ENCODE assay signal across 9 cellular contexts in genomic region chr10:87761892-87762291, GRCh38. TPM values are rescaled to one million over a fixed set of nuclear protein-coding genes. Genes with fewer than 3 reads are reported as not detected.
DNase-seq lines count a peak whose midpoint lies in the region; ATAC-seq and TF ChIP-seq lines count a peak whose summit lies in the region.
"Had no signal": no experiment of that assay in that cellular context is flagged by ENCODE, and none has a peak within 500 bp of the region (broad histone marks: within the 10 kb centered on the region; RNA-seq: fewer than 3 reads in every experiment).

No MANE protein-coding gene starts in this region.

- H3K27ac ChIP-seq in testis: peak overlapping the region in 1 of 2 donors; percentile 44
- H3K27ac ChIP-seq: PC-9 had no signal

- no peak for TF ChIP-seq POLR2A in testis (IDR thresholded peaks at IDR 0.05)

- no peaks in the 10 kb centered on the region for H3K36me3 ChIP-seq in testis (ENCODE audit: low read depth, missing control alignments)

- no peaks in the 10 kb centered on the region for H3K27me3 ChIP-seq in testis

- H3K36me3 Mint-ChIP-seq in natural killer cell treated with Interleukin-12 subunit alpha and Interleukin-12 subunit beta and Interleukin-15 and Interleukin-18, amount 100 ng/mL, for 72 hours: peaks cover 18% of the 10 kb centered on the region

- ATAC-seq in GM18907 (IDR thresholded peaks at IDR 0.05; ENCODE audit: unreplicated experiment) (peak; percentile 77), HG03159 (IDR thresholded peaks at IDR 0.05; ENCODE audit: unreplicated experiment) (peak; percentile 70)
- ATAC-seq in natural killer cell treated with Interleukin-12 subunit alpha and Interleukin-12 subunit beta and Interleukin-15 and Interleukin-18, amount 100 ng/mL, for 72 hours: peak; percentile 98 to 99

- peak overlapping the region; percentile 74 to 93 for H3K27ac Mint-ChIP-seq in natural killer cell treated with Interleukin-12 subunit alpha and Interleukin-12 subunit beta and Interleukin-15 and Interleukin-18, amount 100 ng/mL, for 72 hours

- H3K9me3 ChIP-seq in testis: no peaks in the 10 kb centered on the region

- H3K4me1 Mint-ChIP-seq in natural killer cell treated with Interleukin-12 subunit alpha and Interleukin-12 subunit beta and Interleukin-15 and Interleukin-18, amount 100 ng/mL, for 72 hours (ENCODE audit: low read depth in 2 of 2): peaks cover 20 to 33% of the 10 kb centered on the region in 2 donors

- WGBS in testis, 2 donors: 72 to 80% methylated on average over 2 of the region's 2 CpGs

- H3K4me3 Mint-ChIP-seq in natural killer cell treated with Interleukin-12 subunit alpha and Interleukin-12 subunit beta and Interleukin-15 and Interleukin-18, amount 100 ng/mL, for 72 hours: peak overlapping the region; percentile 40

- H3K4me3 ChIP-seq in testis: no peak overlapping the region
- H3K4me3 ChIP-seq: PC-9 had no signal

- no peaks in the 10 kb centered on the region for H3K4me1 ChIP-seq in testis

- H3K27me3 Mint-ChIP-seq in natural killer cell treated with Interleukin-12 subunit alpha and Interleukin-12 subunit beta and Interleukin-15 and Interleukin-18, amount 100 ng/mL, for 72 hours: no peaks in the 10 kb centered on the region

- peak; percentile 13 for DNase-seq in activated CD8-positive, alpha-beta memory T cell treated with anti-CD3 and anti-CD28 coated beads, Interleukin-2, amount 50 U/mL, for 24 hours (ENCODE audit: extremely low read depth)
- DNase-seq in natural killer cell treated with Interleukin-12 subunit alpha and Interleukin-12 subunit beta and Interleukin-15 and Interleukin-18, amount 100 ng/mL, for 72 hours (ENCODE audit: low spot score): peak; percentile 67
- DNase-seq in NCI-H526 treated with DMSO at 0.1 percent for 48 hours (lab: John Stamatoyannopoulos, UW) (no peak), medulla oblongata (ENCODE audit: extremely low spot score) (no peak), testis (no peak), iPS-NIHi11 (ENCODE audit: low spot score) (no peak)

- no peak for TF ChIP-seq CTCF in testis (IDR thresholded peaks at IDR 0.05)

- intact Hi-C loops in testis (cut with DNase I; ENCODE audit: low total_unique reads): no loop called here

- H3K9me3 Mint-ChIP-seq in natural killer cell treated with Interleukin-12 subunit alpha and Interleukin-12 subunit beta and Interleukin-15 and Interleukin-18, amount 100 ng/mL, for 72 hours: no peaks in the 10 kb centered on the region

RNA-seq across cellular contexts. Expression of gene ATAD1, which starts 56.1 kb away (rescaled TPM):
- 10 to 100 TPM; 48.3 to 65.2 TPM for total RNA-seq in natural killer cell treated with Interleukin-12 subunit alpha and Interleukin-12 subunit beta and Interleukin-15 and Interleukin-18, amount 100 ng/mL, for 72 hours
- total RNA-seq in testis: 100 to 1,000 TPM in 1 of 2 donors, 10 to 100 TPM in 1; 68.5 to 107 TPM
- 162 TPM for polyA plus RNA-seq in testis (ENCODE audit: insufficient read depth, low read depth, low replicate concordance)

Comparison
In these comparisons a context has a peak if more than half of its experiments do, and no peak if none do; other contexts are left out.
1. DNase-seq: peak in activated CD8-positive, alpha-beta memory T cell treated with anti-CD3 and anti-CD28 coated beads, Interleukin-2, amount 50 U/mL, for 24 hours (single experiment) and natural killer cell treated with Interleukin-12 subunit alpha and Interleukin-12 subunit beta and Interleukin-15 and Interleukin-18, amount 100 ng/mL, for 72 hours (single experiment); none in NCI-H526 treated with DMSO at 0.1 percent for 48 hours (single experiment), medulla oblongata (single experiment), testis (single experiment) and iPS-NIHi11 (single experiment).
2. Peak in every context shown above with its lines, with median percentiles within 50 percentile points of each other: ATAC-seq.